Comparison of ENCODE assay signal across 28 cellular contexts in genomic region chr9:90807006-90807405, GRCh38. TPM values are rescaled to one million over a fixed set of nuclear protein-coding genes. Genes with fewer than 3 reads are reported as not detected.
DNase-seq lines count a peak whose midpoint lies in the region; ATAC-seq and TF ChIP-seq lines count a peak whose summit lies in the region.
"Had no signal": no experiment of that assay in that cellular context is flagged by ENCODE, and none has a peak within 500 bp of the region (broad histone marks: within the 10 kb centered on the region; RNA-seq: fewer than 3 reads in every experiment).

No MANE protein-coding gene starts in this region.

- H3K4me1 ChIP-seq in left lung, result peaks cover 0 to 60% of the 10 kb centered on the region in 2 donors
- H3K4me1 ChIP-seq: colonic mucosa had no signal

- H3K9me3 ChIP-seq in left lung, result no peaks in the 10 kb centered on the region
- H3K9me3 ChIP-seq: colonic mucosa, right lobe of liver, stomach, tibial nerve had no signal

- TF ChIP-seq CTCF in activated B cell treated with CpG ODN at 0.5 μM for 24 hours (IDR thresholded peaks at IDR 0.05) (no peak), left lung (IDR thresholded peaks at IDR 0.05) (no peak)

- POLR2A ChIA-PET in activated B cell treated with CpG ODN at 0.5 μM for 24 hours (lab: Charles Lee), result interaction anchor here (1.0 to 3.8 kb wide), 3 partner anchors 12 to 20 kb away, joined by 3 to 38 read pairs (median 4); no protein-coding TSS in a partner anchor

- H3K36me3 Mint-ChIP-seq in activated B cell treated with CpG ODN at 0.5 μM for 24 hours (ENCODE audit: low read depth), result peaks cover 66% of the 10 kb centered on the region
- H3K36me3 Mint-ChIP-seq in stimulated activated memory B cell treated with anti-CD40 and anti-IgM and Interleukin-4, amounts not matched to agents 10 μg/mL and 1 μg/mL and 100 μg/mL, for 72 hours, result peaks cover 19% of the 10 kb centered on the region
- H3K36me3 Mint-ChIP-seq: neural progenitor cell, T-cell, WTC11 had no signal

- peak overlapping the region; percentile 27 for H3K4me3 ChIP-seq in Jurkat, Clone E6-1 (ENCODE audit: low read length)
- H3K4me3 ChIP-seq in left lung, result no peak overlapping the region
- H3K4me3 ChIP-seq: colonic mucosa, GM23248, neural progenitor cell, right lobe of liver, stomach, tibial nerve had no signal

- no peaks in the 10 kb centered on the region for H3K9me3 Mint-ChIP-seq in activated B cell treated with CpG ODN at 0.5 μM for 24 hours
- H3K9me3 Mint-ChIP-seq in stimulated activated memory B cell treated with anti-CD40 and anti-IgM and Interleukin-4, amounts not matched to agents 10 μg/mL and 1 μg/mL and 100 μg/mL, for 72 hours, result no peaks in the 10 kb centered on the region
- H3K9me3 Mint-ChIP-seq: activated CD4-positive, alpha-beta T cell treated with anti-CD3 and anti-CD28 coated beads, Interleukin-2, amount 10 ng/mL, durations not matched to agents 7 days and 5 days; activated T-cell treated with anti-CD3 and anti-CD28 coated beads, Interleukin-2, amount 50 U/mL, for 24 hours; neural progenitor cell; T-cell; WTC11 had no signal

- peaks cover 0 to 9% of the 10 kb centered on the region in 2 donors for H3K36me3 ChIP-seq in left lung
- H3K36me3 ChIP-seq: colonic mucosa, neural progenitor cell, right lobe of liver, stomach, tibial nerve had no signal

- H3K4me1 Mint-ChIP-seq in activated B cell treated with CpG ODN at 0.5 μM for 24 hours, result peaks cover 94% of the 10 kb centered on the region
- H3K4me1 Mint-ChIP-seq in stimulated activated memory B cell treated with anti-CD40 and anti-IgM and Interleukin-4, amounts not matched to agents 10 μg/mL and 1 μg/mL and 100 μg/mL, for 72 hours, result peaks cover 93% of the 10 kb centered on the region

- H3K27ac Mint-ChIP-seq in activated B cell treated with CpG ODN at 0.5 μM for 24 hours, result peak overlapping the region; percentile 92
- H3K27ac Mint-ChIP-seq in stimulated activated memory B cell treated with anti-CD40 and anti-IgM and Interleukin-4, amounts not matched to agents 10 μg/mL and 1 μg/mL and 100 μg/mL, for 72 hours, result peak overlapping the region; percentile 90
- H3K27ac Mint-ChIP-seq: activated CD4-positive, alpha-beta T cell treated with anti-CD3 and anti-CD28 coated beads, Interleukin-2, amount 10 ng/mL, durations not matched to agents 7 days and 5 days; activated T-cell treated with anti-CD3 and anti-CD28 coated beads, Interleukin-2, amount 50 U/mL, for 24 hours; neural progenitor cell; T-cell; WTC11 had no signal

- CTCF ChIA-PET in activated B cell treated with CpG ODN at 0.5 μM for 24 hours (lab: Charles Lee), result interaction anchor here (1.3 kb wide), 1 partner anchor 63 kb away, joined by 6 read pairs; no protein-coding TSS in a partner anchor

- ATAC-seq in activated B cell treated with CpG ODN at 0.5 μM for 24 hours (ENCODE audit: low read depth) (peak; percentile 23), HG02852 (IDR thresholded peaks at IDR 0.05; ENCODE audit: unreplicated experiment) (no peak), left lung (no peak), HG02973 (IDR thresholded peaks at IDR 0.05; ENCODE audit: unreplicated experiment) (no peak)
- no peak for ATAC-seq in stimulated activated memory B cell treated with anti-CD40 and anti-IgM and Interleukin-4, amounts not matched to agents 10 μg/mL and 1 μg/mL and 100 μg/mL, for 72 hours
- ATAC-seq: right lobe of liver, T-cell, WTC11 had no signal

- H3K27ac ChIP-seq in left lung, result no peak overlapping the region
- H3K27ac ChIP-seq: colonic mucosa, GM23248, neural progenitor cell, right lobe of liver, RWPE1, stomach, tibial nerve had no signal

- H3K4me3 Mint-ChIP-seq in activated B cell treated with CpG ODN at 0.5 μM for 24 hours, result peak overlapping the region; percentile 50
- H3K4me3 Mint-ChIP-seq in stimulated activated memory B cell treated with anti-CD40 and anti-IgM and Interleukin-4, amounts not matched to agents 10 μg/mL and 1 μg/mL and 100 μg/mL, for 72 hours, result peak overlapping the region; percentile 22
- H3K4me3 Mint-ChIP-seq: activated CD4-positive, alpha-beta T cell treated with anti-CD3 and anti-CD28 coated beads, Interleukin-2, amount 10 ng/mL, durations not matched to agents 7 days and 5 days; activated T-cell treated with anti-CD3 and anti-CD28 coated beads, Interleukin-2, amount 50 U/mL, for 24 hours; neural progenitor cell; T-cell; WTC11 had no signal

- intact Hi-C loops in activated B cell treated with CpG ODN at 0.5 μM for 24 hours (cut with micrococcal nuclease), result loop anchor here (10.0 kb wide), 2 partner anchors 1402 to 1492 kb away; partner anchors contain the start of genes CKS2 and SECISBP2
- intact Hi-C loops in left lung (cut with DNase I), result no loop called here

- H3K27me3 Mint-ChIP-seq in activated B cell treated with CpG ODN at 0.5 μM for 24 hours, result no peaks in the 10 kb centered on the region
- H3K27me3 Mint-ChIP-seq in stimulated activated memory B cell treated with anti-CD40 and anti-IgM and Interleukin-4, amounts not matched to agents 10 μg/mL and 1 μg/mL and 100 μg/mL, for 72 hours, result no peaks in the 10 kb centered on the region

- peak; percentile 85 for DNase-seq in DMS79 treated with DMSO at 0.1 percent for 48 hours (lab: John Stamatoyannopoulos, UW)
- no peak for DNase-seq in Jurkat, Clone E6-1 (ENCODE audit: low read depth, low spot score)
- DNase-seq in activated B cell treated with CpG ODN at 0.5 μM for 24 hours, result no peak
- DNase-seq in left lung, result no peak
- DNase-seq: activated CD4-positive, alpha-beta T cell treated with anti-CD3 and anti-CD28 coated beads, Interleukin-2, amount 10 ng/mL, durations not matched to agents 7 days and 5 days; activated gamma-delta T cell treated with Interleukin-2 at 50 U/mL for 16 hours; activated T-cell treated with anti-CD3 and anti-CD28 coated beads, Interleukin-2, amount 50 U/mL, for 24 hours; C1 segment of cervical spinal cord; colonic mucosa; COR-L47; GM23248; KG1; NCI-H1694; NCI-H510A; OCI-M1; posterior cingulate gyrus; right lobe of liver; stimulated activated CD8-positive, alpha-beta memory T cell treated with anti-CD3 and anti-CD28 coated beads, Interleukin-4, amount 100 ng/mL, for 48 hours; stomach; T-cell had no signal

- H3K27me3 ChIP-seq in left lung, result peaks cover 7 to 16% of the 10 kb centered on the region in 2 donors
- H3K27me3 ChIP-seq: colonic mucosa had no signal

RNA-seq across cellular contexts. Expression of gene SYK, which starts 5.4 kb away (rescaled TPM):
- polyA plus RNA-seq in Jurkat, Clone E6-1 (2012; ENCODE audit: insufficient read depth, insufficient read length), result 45.6 TPM
- 222 and 237 TPM in 2 replicates for total RNA-seq in activated B cell treated with CpG ODN at 0.5 μM for 24 hours
- 10 to 100 TPM; 49.7 to 91.8 TPM for total RNA-seq in left lung
- total RNA-seq: GM23248 had no signal
- polyA plus RNA-seq: AG04450, GM23248 had no signal
